Comparison of ENCODE assay signal across 2 cellular contexts in the genomic region with DNA sequence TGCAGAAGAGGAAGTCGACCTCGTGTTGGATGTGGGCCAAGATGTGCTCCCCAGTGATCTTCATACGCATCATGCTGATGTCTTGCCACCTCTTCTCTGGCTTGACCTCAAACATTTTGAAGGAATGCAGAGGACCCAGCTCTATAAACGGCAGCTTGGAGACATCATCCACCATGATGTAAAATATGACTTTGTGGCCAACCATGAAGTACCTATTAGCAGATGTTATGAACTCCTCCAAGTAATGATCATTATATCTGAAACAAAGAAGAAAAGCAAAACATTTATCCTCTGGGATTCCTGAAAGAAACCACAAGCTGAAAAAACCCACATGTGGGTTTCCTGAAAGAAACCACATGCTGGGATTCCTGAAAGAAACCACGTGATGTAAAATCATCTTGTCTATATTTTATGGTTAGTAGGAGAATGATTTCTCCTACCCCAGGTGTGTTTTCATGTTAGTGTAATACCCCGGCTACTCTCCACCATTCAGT.
TF ChIP-seq lines count a peak whose summit lies in the region.

No MANE protein-coding gene starts in this region.

TF ChIP-seq in SK-N-SH, 30 proteins besides CTCF, POLR2A, EP300 and RAD21 (continued from another document):
- TF ChIP-seq, protein P1, sequence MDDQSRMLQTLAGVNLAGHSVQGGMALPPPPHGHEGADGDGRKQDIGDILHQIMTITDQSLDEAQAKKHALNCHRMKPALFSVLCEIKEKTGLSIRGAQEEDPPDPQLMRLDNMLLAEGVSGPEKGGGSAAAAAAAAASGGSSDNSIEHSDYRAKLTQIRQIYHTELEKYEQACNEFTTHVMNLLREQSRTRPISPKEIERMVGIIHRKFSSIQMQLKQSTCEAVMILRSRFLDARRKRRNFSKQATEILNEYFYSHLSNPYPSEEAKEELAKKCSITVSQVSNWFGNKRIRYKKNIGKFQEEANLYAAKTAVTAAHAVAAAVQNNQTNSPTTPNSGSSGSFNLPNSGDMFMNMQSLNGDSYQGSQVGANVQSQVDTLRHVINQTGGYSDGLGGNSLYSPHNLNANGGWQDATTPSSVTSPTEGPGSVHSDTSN (IDR thresholded peaks at IDR 0.05) = peak; percentile 44; the same call in 1 of the 2 replicates
- TF ChIP-seq, protein P2, sequence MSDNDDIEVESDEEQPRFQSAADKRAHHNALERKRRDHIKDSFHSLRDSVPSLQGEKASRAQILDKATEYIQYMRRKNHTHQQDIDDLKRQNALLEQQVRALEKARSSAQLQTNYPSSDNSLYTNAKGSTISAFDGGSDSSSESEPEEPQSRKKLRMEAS (IDR thresholded peaks at IDR 0.05; ENCODE audit: low read depth) = peak; percentile 15; the same call in 1 of the 2 replicates

TF ChIP-seq in SK-N-SH treated with all-trans-retinoic acid at 6 μM for 48 hours, 23 proteins besides CTCF, POLR2A, EP300 and RAD21 (continued from another document):
- TF ChIP-seq, protein P3, sequence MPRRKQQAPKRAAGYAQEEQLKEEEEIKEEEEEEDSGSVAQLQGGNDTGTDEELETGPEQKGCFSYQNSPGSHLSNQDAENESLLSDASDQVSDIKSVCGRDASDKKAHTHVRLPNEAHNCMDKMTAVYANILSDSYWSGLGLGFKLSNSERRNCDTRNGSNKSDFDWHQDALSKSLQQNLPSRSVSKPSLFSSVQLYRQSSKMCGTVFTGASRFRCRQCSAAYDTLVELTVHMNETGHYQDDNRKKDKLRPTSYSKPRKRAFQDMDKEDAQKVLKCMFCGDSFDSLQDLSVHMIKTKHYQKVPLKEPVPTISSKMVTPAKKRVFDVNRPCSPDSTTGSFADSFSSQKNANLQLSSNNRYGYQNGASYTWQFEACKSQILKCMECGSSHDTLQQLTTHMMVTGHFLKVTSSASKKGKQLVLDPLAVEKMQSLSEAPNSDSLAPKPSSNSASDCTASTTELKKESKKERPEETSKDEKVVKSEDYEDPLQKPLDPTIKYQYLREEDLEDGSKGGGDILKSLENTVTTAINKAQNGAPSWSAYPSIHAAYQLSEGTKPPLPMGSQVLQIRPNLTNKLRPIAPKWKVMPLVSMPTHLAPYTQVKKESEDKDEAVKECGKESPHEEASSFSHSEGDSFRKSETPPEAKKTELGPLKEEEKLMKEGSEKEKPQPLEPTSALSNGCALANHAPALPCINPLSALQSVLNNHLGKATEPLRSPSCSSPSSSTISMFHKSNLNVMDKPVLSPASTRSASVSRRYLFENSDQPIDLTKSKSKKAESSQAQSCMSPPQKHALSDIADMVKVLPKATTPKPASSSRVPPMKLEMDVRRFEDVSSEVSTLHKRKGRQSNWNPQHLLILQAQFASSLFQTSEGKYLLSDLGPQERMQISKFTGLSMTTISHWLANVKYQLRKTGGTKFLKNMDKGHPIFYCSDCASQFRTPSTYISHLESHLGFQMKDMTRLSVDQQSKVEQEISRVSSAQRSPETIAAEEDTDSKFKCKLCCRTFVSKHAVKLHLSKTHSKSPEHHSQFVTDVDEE (CRISPR knock-in tag; IDR thresholded peaks at IDR 0.05) = no peak
- TF ChIP-seq PPARA (CRISPR knock-in tag; IDR thresholded peaks at IDR 0.05; ENCODE audit: borderline replicate concordance) = no peak
- no peak for TF ChIP-seq ISL1 (CRISPR knock-in tag; IDR thresholded peaks at IDR 0.05)
- TF ChIP-seq, protein P4, sequence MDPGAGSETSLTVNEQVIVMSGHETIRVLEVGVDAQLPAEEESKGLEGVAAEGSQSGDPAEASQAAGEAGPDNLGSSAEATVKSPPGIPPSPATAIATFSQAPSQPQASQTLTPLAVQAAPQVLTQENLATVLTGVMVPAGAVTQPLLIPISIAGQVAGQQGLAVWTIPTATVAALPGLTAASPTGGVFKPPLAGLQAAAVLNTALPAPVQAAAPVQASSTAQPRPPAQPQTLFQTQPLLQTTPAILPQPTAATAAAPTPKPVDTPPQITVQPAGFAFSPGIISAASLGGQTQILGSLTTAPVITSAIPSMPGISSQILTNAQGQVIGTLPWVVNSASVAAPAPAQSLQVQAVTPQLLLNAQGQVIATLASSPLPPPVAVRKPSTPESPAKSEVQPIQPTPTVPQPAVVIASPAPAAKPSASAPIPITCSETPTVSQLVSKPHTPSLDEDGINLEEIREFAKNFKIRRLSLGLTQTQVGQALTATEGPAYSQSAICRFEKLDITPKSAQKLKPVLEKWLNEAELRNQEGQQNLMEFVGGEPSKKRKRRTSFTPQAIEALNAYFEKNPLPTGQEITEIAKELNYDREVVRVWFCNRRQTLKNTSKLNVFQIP (CRISPR knock-in tag; IDR thresholded peaks at IDR 0.05; ENCODE audit: borderline replicate concordance, low read depth) = no peak
- TF ChIP-seq, protein P5, sequence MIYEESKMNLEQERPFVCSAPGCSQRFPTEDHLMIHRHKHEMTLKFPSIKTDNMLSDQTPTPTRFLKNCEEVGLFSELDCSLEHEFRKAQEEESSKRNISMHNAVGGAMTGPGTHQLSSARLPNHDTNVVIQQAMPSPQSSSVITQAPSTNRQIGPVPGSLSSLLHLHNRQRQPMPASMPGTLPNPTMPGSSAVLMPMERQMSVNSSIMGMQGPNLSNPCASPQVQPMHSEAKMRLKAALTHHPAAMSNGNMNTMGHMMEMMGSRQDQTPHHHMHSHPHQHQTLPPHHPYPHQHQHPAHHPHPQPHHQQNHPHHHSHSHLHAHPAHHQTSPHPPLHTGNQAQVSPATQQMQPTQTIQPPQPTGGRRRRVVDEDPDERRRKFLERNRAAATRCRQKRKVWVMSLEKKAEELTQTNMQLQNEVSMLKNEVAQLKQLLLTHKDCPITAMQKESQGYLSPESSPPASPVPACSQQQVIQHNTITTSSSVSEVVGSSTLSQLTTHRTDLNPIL (CRISPR knock-in tag; IDR thresholded peaks at IDR 0.05; ENCODE audit: low read depth) = no peak
- no peak for TF ChIP-seq ZFP30 (CRISPR knock-in tag; IDR thresholded peaks at IDR 0.05)
- TF ChIP-seq SNAI2 (CRISPR knock-in tag; IDR thresholded peaks at IDR 0.05) = no peak
